13 cellular contexts compared by ENCODE assay signal in the genomic region with DNA sequence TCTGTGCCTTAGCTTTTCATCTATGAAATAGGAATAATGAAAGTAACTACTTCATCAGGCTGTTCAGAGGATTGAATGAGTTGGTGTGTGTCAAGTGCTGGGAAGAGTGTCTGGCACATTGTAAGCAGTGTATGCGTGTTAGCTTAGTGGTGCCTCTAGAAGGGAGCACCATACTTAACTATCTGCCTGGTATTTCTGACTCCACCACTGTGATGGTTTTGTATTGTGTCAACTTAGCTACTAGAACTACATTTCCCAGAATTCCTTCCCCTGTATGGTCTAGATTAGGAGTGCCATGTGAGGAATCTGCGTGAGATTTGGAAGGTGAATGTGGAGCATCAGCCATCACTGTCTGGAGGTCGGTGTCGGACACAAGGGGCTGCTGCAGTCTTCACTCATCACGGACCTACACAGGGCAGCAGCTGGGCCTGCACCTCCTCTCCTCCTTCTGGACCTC.
DNase-seq lines count a peak whose midpoint lies in the region; ATAC-seq and TF ChIP-seq lines count a peak whose summit lies in the region.
"Had no signal": no experiment of that assay in that cellular context is flagged by ENCODE, and none has a peak within 500 bp of the region (broad histone marks: within the 10 kb centered on the region; RNA-seq: fewer than 3 reads in every experiment).

No MANE protein-coding gene starts in this region.

- CTCF ChIA-PET in SK-N-SH (lab: Yijun Ruan, JAX), result interaction anchor here (0.6 to 4.6 kb wide), 5 partner anchors 9 to 428 kb away, joined by 3 to 37 read pairs (median 3); no protein-coding TSS in a partner anchor

- no peaks in the 10 kb centered on the region for H3K79me2 ChIP-seq in SK-N-SH (ENCODE audit: insufficient read depth)

- H3K4me3 ChIP-seq in AG10803 (ENCODE audit: low read length) (no peak overlapping the region), SK-N-SH (ENCODE audit: low read depth in 2 of 2, low read length in 1 of 2) (no peak overlapping the region), psoas muscle (no peak overlapping the region)

- DNase-seq in AG10803 (ENCODE audit: low read depth) (peak; percentile 45), SK-N-SH (no peak), fibroblast of gingiva (ENCODE audit: low read depth) (peak; percentile 21), psoas muscle (peak in 1 of 2 donors; percentile 29), KBM-7 (no peak)
- no peak for DNase-seq in stimulated activated CD4-positive, alpha-beta T cell treated with anti-CD3 and anti-CD28 coated beads, Interleukin-15, amount 100 ng/mL, for 24 hours
- no peak for DNase-seq in stimulated activated CD4-positive, alpha-beta T cell treated with anti-CD3 and anti-CD28 coated beads, Interleukin-2, amount 100 ng/mL, for 48 hours
- DNase-seq: activated T-cell treated with anti-CD3 and anti-CD28 coated beads, Interleukin-2, amount 50 U/mL, for 48 hours; GDM1; hippocampal formation; naive thymus-derived CD8-positive, alpha-beta T cell; NCI-H1105 treated with DMSO at 0.1 percent for 48 hours had no signal

- POLR2A ChIA-PET in SK-N-SH (lab: Yijun Ruan, JAX), result no interaction called here

- no peak for TF ChIP-seq CTCF in AG10803 (conservative IDR thresholded peaks at IDR 0.05; ENCODE audit: low read length)
- no peak for TF ChIP-seq CTCF in SK-N-SH (IDR thresholded peaks at IDR 0.05)
- TF ChIP-seq CTCF in psoas muscle (IDR thresholded peaks at IDR 0.05), result no peak

- H3K27ac ChIP-seq in SK-N-SH (ENCODE audit: low read depth in 2 of 2, low read length in 1 of 2), result peak overlapping the region in 1 of 2 experiments; percentile 99; a peak in 2 of 4 replicates
- H3K27ac ChIP-seq in psoas muscle, result peak overlapping the region; percentile 88

- 92% methylated on average over 5 of the region's 5 CpGs for WGBS in SK-N-SH (ENCODE audit: low lambda C conversion rate)
- WGBS in psoas muscle, 3 donors, result 92 to 95% (median 94%) methylated on average over 5 of the region's 5 CpGs

- intact Hi-C loops in psoas muscle (cut with DNase I), result no loop called here

- H3K9me3 ChIP-seq in SK-N-SH (no peaks in the 10 kb centered on the region), psoas muscle (no peaks in the 10 kb centered on the region)

- ATAC-seq in psoas muscle (peak in 1 of 4 donors; percentile 5), GM18868 (IDR thresholded peaks at IDR 0.05; ENCODE audit: unreplicated experiment) (no peak)
- ATAC-seq: naive thymus-derived CD8-positive, alpha-beta T cell had no signal

- no peak for TF ChIP-seq EP300 in SK-N-SH (IDR thresholded peaks at IDR 0.05; ENCODE audit: borderline replicate concordance in 1 of 2, low read depth in 1 of 2, low read length in 1 of 2)

- H3K9me2 ChIP-seq in SK-N-SH, result no peaks in the 10 kb centered on the region

- no peak for TF ChIP-seq RAD21 in SK-N-SH (IDR thresholded peaks at IDR 0.05; ENCODE audit: low read length)

- H3K9ac ChIP-seq in SK-N-SH, result peak overlapping the region; percentile 92

- H3K27me3 ChIP-seq in SK-N-SH (ENCODE audit: insufficient read depth) (no peaks in the 10 kb centered on the region), psoas muscle (ENCODE audit: insufficient read depth in 3 of 3, low read length in 2 of 3) (no peaks in the 10 kb centered on the region)

- H2AFZ ChIP-seq in SK-N-SH (ENCODE audit: low read depth), result peak overlapping the region; percentile 24; the same call in 1 of the 2 replicates

- no peaks in the 10 kb centered on the region for H3K36me3 ChIP-seq in SK-N-SH (replicated peaks in 1 of 2; ENCODE audit: control insufficient read depth in 1 of 2, insufficient read depth in 2 of 2, low read length in 1 of 2)
- H3K36me3 ChIP-seq in psoas muscle (ENCODE audit: insufficient read depth in 1 of 2, low read depth in 1 of 2), result no peaks in the 10 kb centered on the region

- H3K4me1 ChIP-seq in SK-N-SH (ENCODE audit: control insufficient read depth in 1 of 2, insufficient read depth in 2 of 2, low read depth in 1 of 2, low read length in 1 of 2) (peaks cover 0 to 22% of the 10 kb centered on the region in 2 experiments; a peak in 2 of 4 replicates), psoas muscle (peaks cover 56% of the 10 kb centered on the region)

- peak overlapping the region; percentile 71 for H3K4me2 ChIP-seq in SK-N-SH

- peaks cover 40% of the 10 kb centered on the region for H3F3A ChIP-seq in SK-N-SH (replicated peaks; ENCODE audit: insufficient read depth)

- no peaks in the 10 kb centered on the region for H4K20me1 ChIP-seq in SK-N-SH (ENCODE audit: insufficient read depth)

- in situ Hi-C loops in KBM-7 (cut with MboI; ENCODE audit: low pct_unique_long_range_greater_than_20kb, low sequenced_read_pairs), result no loop called here

TF ChIP-seq in SK-N-SH, 30 proteins besides CTCF, POLR2A, EP300 and RAD21:
- TF ChIP-seq TEAD4 (IDR thresholded peaks at IDR 0.05; ENCODE audit: borderline replicate concordance, insufficient read depth) (no peak), POLR2AphosphoS5 (IDR thresholded peaks at IDR 0.05; ENCODE audit: low read depth, low read length) (no peak), GABPA (IDR thresholded peaks at IDR 0.05; ENCODE audit: low read depth) (no peak)
- TF ChIP-seq, protein P1, sequence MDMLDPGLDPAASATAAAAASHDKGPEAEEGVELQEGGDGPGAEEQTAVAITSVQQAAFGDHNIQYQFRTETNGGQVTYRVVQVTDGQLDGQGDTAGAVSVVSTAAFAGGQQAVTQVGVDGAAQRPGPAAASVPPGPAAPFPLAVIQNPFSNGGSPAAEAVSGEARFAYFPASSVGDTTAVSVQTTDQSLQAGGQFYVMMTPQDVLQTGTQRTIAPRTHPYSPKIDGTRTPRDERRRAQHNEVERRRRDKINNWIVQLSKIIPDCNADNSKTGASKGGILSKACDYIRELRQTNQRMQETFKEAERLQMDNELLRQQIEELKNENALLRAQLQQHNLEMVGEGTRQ (IDR thresholded peaks at IDR 0.05; ENCODE audit: borderline replicate concordance, low read depth, low read length), result no peak

Comparison
In these comparisons a context has a peak if more than half of its experiments do, and no peak if none do; other contexts are left out.
1. DNase-seq: peak in AG10803 (single experiment) and fibroblast of gingiva (single experiment); none in SK-N-SH (single experiment), stimulated activated CD4-positive, alpha-beta T cell treated with anti-CD3 and anti-CD28 coated beads, Interleukin-15, amount 100 ng/mL, for 24 hours (single experiment), stimulated activated CD4-positive, alpha-beta T cell treated with anti-CD3 and anti-CD28 coated beads, Interleukin-2, amount 100 ng/mL, for 48 hours (0 of 2) and KBM-7 (single experiment).